12 cellular contexts compared by ENCODE assay signal in genomic region chr12:124082676-124083075, GRCh38.
DNase-seq lines count a peak whose midpoint lies in the region; FAIRE-seq lines count a peak whose summit lies in the region.
"Had no signal": no experiment of that assay in that cellular context is flagged by ENCODE, and none has a peak within 500 bp of the region (broad histone marks: within the 10 kb centered on the region; RNA-seq: fewer than 3 reads in every experiment).

No MANE protein-coding gene starts in this region.

- peak; percentile 20 for DNase-seq in DMS 273 (lab: John Stamatoyannopoulos, UW; ENCODE audit: unreplicated experiment)
- DNase-seq in DMS 273 treated with DMSO at 0.1 percent for 48 hours (lab: John Stamatoyannopoulos, UW) = no peak
- DNase-seq in NCI-H82 treated with DMSO at 0.1 percent for 48 hours (lab: John Stamatoyannopoulos, UW; ENCODE audit: unreplicated experiment) = peak; percentile 75
- peak; percentile 35 for DNase-seq in islet precursor cell
- DNase-seq in NCI-H128 (lab: John Stamatoyannopoulos, UW; ENCODE audit: unreplicated experiment) = no peak
- DNase-seq in posterior cingulate gyrus = no peak
- no peak for DNase-seq in frontal cortex (ENCODE audit: low spot score in 2 of 2)
- DNase-seq: CD8-positive, alpha-beta T cell; COR-L47; GM23248; H9 had no signal

- intact Hi-C loops in posterior cingulate gyrus (cut with DNase I) = no loop called here

- no peak for FAIRE-seq in frontal cortex (lab: Jason Lieb, UNC)
- FAIRE-seq: HepG2 had no signal

Comparison
In these comparisons a context has a peak if more than half of its experiments do, and no peak if none do; other contexts are left out.
1. DNase-seq: peak in DMS 273 (single experiment), NCI-H82 treated with DMSO at 0.1 percent for 48 hours (single experiment) and islet precursor cell (single experiment); none in DMS 273 treated with DMSO at 0.1 percent for 48 hours (single experiment), NCI-H128 (single experiment), posterior cingulate gyrus (0 of 10) and frontal cortex (0 of 2).